Comparison of ENCODE assay signal across 8 cellular contexts in the genomic region with DNA sequence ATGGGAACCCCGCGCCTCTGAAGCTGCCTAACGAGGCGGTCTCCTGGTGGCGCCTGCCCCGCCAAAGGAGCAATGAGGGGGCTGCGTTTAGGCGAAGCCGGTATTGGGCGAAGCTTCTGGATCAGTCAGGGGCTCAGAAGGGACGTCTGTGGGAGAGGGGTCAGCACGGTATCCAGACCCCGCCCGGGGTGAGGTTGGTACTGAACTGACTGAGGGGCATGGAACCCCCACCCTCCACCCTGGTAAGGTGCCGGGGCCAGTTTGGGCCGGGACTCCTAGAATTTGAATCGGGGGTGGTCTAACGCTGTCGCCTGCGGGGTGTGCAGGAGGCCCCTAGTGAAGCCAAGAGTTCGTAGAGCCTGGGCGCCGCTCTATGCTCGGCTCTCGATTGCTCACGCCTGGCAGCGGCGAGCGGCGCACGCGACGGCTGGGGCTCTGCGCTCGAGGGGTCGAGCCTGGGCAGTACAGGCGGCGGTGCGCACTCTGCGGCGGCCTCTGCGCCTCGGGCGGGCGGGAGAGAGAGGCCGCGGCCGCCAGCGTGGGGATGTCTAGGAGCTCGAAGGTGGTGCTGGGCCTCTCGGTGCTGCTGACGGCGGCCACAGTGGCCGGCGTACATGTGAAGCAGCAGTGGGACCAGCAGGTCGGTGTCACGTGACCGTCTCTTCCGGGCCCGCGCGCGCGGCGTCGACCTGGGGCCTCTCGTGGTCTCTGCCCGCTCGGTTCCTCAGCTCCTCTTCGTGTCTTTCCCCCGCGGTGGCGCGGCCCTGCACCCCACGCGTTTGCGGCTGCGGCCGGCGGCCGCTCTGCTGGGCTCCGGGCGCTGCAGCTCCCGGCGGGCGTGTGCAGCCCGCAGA. TPM values are rescaled to one million over a fixed set of nuclear protein-coding genes. Genes with fewer than 3 reads are reported as not detected.
DNase-seq lines count a peak whose midpoint lies in the region; ATAC-seq and TF ChIP-seq lines count a peak whose summit lies in the region.

A gene with protein sequence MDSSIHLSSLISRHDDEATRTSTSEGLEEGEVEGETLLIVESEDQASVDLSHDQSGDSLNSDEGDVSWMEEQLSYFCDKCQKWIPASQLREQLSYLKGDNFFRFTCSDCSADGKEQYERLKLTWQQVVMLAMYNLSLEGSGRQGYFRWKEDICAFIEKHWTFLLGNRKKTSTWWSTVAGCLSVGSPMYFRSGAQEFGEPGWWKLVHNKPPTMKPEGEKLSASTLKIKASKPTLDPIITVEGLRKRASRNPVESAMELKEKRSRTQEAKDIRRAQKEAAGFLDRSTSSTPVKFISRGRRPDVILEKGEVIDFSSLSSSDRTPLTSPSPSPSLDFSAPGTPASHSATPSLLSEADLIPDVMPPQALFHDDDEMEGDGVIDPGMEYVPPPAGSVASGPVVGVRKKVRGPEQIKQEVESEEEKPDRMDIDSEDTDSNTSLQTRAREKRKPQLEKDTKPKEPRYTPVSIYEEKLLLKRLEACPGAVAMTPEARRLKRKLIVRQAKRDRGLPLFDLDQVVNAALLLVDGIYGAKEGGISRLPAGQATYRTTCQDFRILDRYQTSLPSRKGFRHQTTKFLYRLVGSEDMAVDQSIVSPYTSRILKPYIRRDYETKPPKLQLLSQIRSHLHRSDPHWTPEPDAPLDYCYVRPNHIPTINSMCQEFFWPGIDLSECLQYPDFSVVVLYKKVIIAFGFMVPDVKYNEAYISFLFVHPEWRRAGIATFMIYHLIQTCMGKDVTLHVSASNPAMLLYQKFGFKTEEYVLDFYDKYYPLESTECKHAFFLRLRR (plus strand): TSS at position 452 of the 854 bp plus-strand sequence. CDS start 4,798 bp downstream, outside the sequence.
A gene with protein sequence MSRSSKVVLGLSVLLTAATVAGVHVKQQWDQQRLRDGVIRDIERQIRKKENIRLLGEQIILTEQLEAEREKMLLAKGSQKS (plus strand): TSS at position 452 of the 854 bp plus-strand sequence. CDS start 93 bp downstream, at position 545.

- no peaks in the 10 kb centered on the region for H3K27me3 ChIP-seq in kidney epithelial cell (ENCODE audit: control insufficient read depth, insufficient read depth, low read length)

- peak; percentile 88 for ATAC-seq in GM19023 (IDR thresholded peaks at IDR 0.05; ENCODE audit: unreplicated experiment)
- peak; percentile 86 for ATAC-seq in HG03196 (IDR thresholded peaks at IDR 0.05; ENCODE audit: unreplicated experiment)

- DNase-seq in AG20443 (ENCODE audit: low spot score) = peak; percentile 96
- peak; percentile 81 for DNase-seq in NCI-H446 treated with DMSO at 0.1 percent for 48 hours (lab: John Stamatoyannopoulos, UW)
- peak; percentile 84 for DNase-seq in activated CD4-positive, alpha-beta T cell treated with anti-CD3 and anti-CD28 coated beads for 1 hour
- DNase-seq in cerebellum (ENCODE audit: low spot score) = peak; percentile 88
- DNase-seq in kidney epithelial cell (ENCODE audit: low read depth) = peak; percentile 43
- peak; percentile 92 for DNase-seq in stimulated activated CD4-positive, alpha-beta T cell treated with anti-CD3 and anti-CD28 coated beads, Interleukin-15, amount 100 ng/mL, for 24 hours

- H3K4me3 ChIP-seq in kidney epithelial cell (ENCODE audit: low read depth, low read length) = peak within 1 kb of the TSS; percentile 86

- no peak for TF ChIP-seq CTCF in kidney epithelial cell (IDR thresholded peaks at IDR 0.05; ENCODE audit: insufficient read depth, low read length, poor library complexity, severe bottlenecking)

- no peaks in the 10 kb centered on the region for H3K36me3 ChIP-seq in kidney epithelial cell (ENCODE audit: control insufficient read depth, insufficient read depth, low read length)

RNA-seq across cellular contexts. Expression of the first gene that starts in this region (rescaled TPM):
- total RNA-seq in cerebellum (20.8 TPM), kidney epithelial cell (11.7 and 14.5 TPM in 2 replicates)

RNA-seq across cellular contexts. Expression of the second gene that starts in this region (rescaled TPM):
- 8.3 TPM for total RNA-seq in cerebellum
- total RNA-seq in kidney epithelial cell = 11.3 and 11.4 TPM in 2 replicates

Comparison
In these comparisons a context has a peak if more than half of its experiments do, and no peak if none do; other contexts are left out.
1. Peak in every context shown above with its lines: DNase-seq, ATAC-seq and H3K4me3 ChIP-seq.
2. DNase-seq: peak in every context shown above with its lines; median percentile 96 in AG20443; 92 in stimulated activated CD4-positive, alpha-beta T cell treated with anti-CD3 and anti-CD28 coated beads, Interleukin-15, amount 100 ng/mL, for 24 hours; 88 in cerebellum; 84 in activated CD4-positive, alpha-beta T cell treated with anti-CD3 and anti-CD28 coated beads for 1 hour; 81 in NCI-H446 treated with DMSO at 0.1 percent for 48 hours; 43 in kidney epithelial cell.